14 cellular contexts compared by ENCODE assay signal in genomic region chr12:16610006-16610520, GRCh38. TPM values are rescaled to one million over a fixed set of nuclear protein-coding genes. Genes with fewer than 3 reads are reported as not detected.
A peak's percentile ranks its signal among the peaks of the same experiment; 100 is the strongest.
DNase-seq lines count a peak whose midpoint lies in the region; ATAC-seq and TF ChIP-seq lines count a peak whose summit lies in the region.
"Had no signal": no experiment of that assay in that cellular context is flagged by ENCODE, and none has a peak within 500 bp of the region (broad histone marks: within the 10 kb centered on the region; RNA-seq: fewer than 3 reads in every experiment).

No MANE protein-coding gene starts in this region.

- H3K9ac ChIP-seq in HUES48 (ENCODE audit: low read depth, low read length): no peak overlapping the region
- no peak overlapping the region for H3K9ac ChIP-seq in OCI-LY3 (ENCODE audit: low read length)

- no peaks in the 10 kb centered on the region for H3K36me3 ChIP-seq in HUES48 (ENCODE audit: control insufficient read depth, insufficient read depth, low read length)
- no peaks in the 10 kb centered on the region for H3K36me3 ChIP-seq in OCI-LY3 (replicated peaks; ENCODE audit: low read depth, low read length)
- no peaks in the 10 kb centered on the region for H3K36me3 ChIP-seq in BE2C
- H3K36me3 ChIP-seq: breast epithelium had no signal

- H3K9me3 Mint-ChIP-seq in activated CD8-positive, alpha-beta T cell treated with anti-CD3 and anti-CD28 coated beads for 36 hours: peaks cover 1% of the 10 kb centered on the region

- TF ChIP-seq CTCF in OCI-LY3 (IDR thresholded peaks at IDR 0.05; ENCODE audit: low read depth, low read length): no peak
- TF ChIP-seq CTCF in activated CD8-positive, alpha-beta T cell treated with anti-CD3 and anti-CD28 coated beads for 36 hours (IDR thresholded peaks at IDR 0.05): no peak
- TF ChIP-seq CTCF in BE2C (IDR thresholded peaks at IDR 0.05; ENCODE audit: low read depth, low read length): no peak

- peaks cover 2% of the 10 kb centered on the region for H3K36me3 Mint-ChIP-seq in activated CD8-positive, alpha-beta T cell treated with anti-CD3 and anti-CD28 coated beads for 36 hours (ENCODE audit: low read depth)
- H3K36me3 Mint-ChIP-seq: CD8-positive, alpha-beta memory T cell; stimulated activated effector memory CD8-positive, alpha-beta T cell treated with anti-CD3 and anti-CD28 coated beads, Interleukin-12 subunit alpha, Interleukin-12 subunit beta, amount 100 ng/mL, for 72 hours had no signal

- no peak overlapping the region for H3K27ac Mint-ChIP-seq in activated CD8-positive, alpha-beta T cell treated with anti-CD3 and anti-CD28 coated beads for 36 hours
- H3K27ac Mint-ChIP-seq: CD8-positive, alpha-beta memory T cell; stimulated activated effector memory CD8-positive, alpha-beta T cell treated with anti-CD3 and anti-CD28 coated beads, Interleukin-12 subunit alpha, Interleukin-12 subunit beta, amount 100 ng/mL, for 72 hours had no signal

- H4K20me1 ChIP-seq in OCI-LY3 (ENCODE audit: insufficient read depth, low read length): no peaks in the 10 kb centered on the region

- H3K27ac ChIP-seq in HUES48 (ENCODE audit: low read depth, low read length) (no peak overlapping the region), OCI-LY3 (ENCODE audit: low read length) (no peak overlapping the region), layer of hippocampus (ENCODE audit: low read depth, low read length) (peak overlapping the region; percentile 49), temporal lobe (ENCODE audit: low read depth, low read length) (peak overlapping the region; percentile 82)
- H3K27ac ChIP-seq: breast epithelium, VCaP had no signal

- peaks cover 31% of the 10 kb centered on the region for H3K27me3 Mint-ChIP-seq in activated CD8-positive, alpha-beta T cell treated with anti-CD3 and anti-CD28 coated beads for 36 hours

- CTCF ChIA-PET in activated CD8-positive, alpha-beta T cell treated with anti-CD3 and anti-CD28 coated beads for 36 hours (lab: Charles Lee): no interaction called here

- H3K27me3 ChIP-seq in HUES48 (ENCODE audit: control insufficient read depth, insufficient read depth, low read length) (peaks cover 55% of the 10 kb centered on the region), OCI-LY3 (ENCODE audit: low read depth, low read length) (peaks cover 9% of the 10 kb centered on the region; the same call in 1 of the 2 replicates), layer of hippocampus (ENCODE audit: control insufficient read depth, insufficient read depth, low read length) (no peaks in the 10 kb centered on the region), BE2C (peaks cover 68% of the 10 kb centered on the region)
- H3K27me3 ChIP-seq: breast epithelium had no signal

- H3K9me3 ChIP-seq in HUES48 (ENCODE audit: control insufficient read depth, insufficient read depth, low read length) (no peaks in the 10 kb centered on the region), OCI-LY3 (ENCODE audit: insufficient read depth, low read length) (no peaks in the 10 kb centered on the region), BE2C (no peaks in the 10 kb centered on the region)
- H3K9me3 ChIP-seq: breast epithelium had no signal

- H2AFZ ChIP-seq in OCI-LY3 (ENCODE audit: low read depth, low read length): peak overlapping the region; percentile 83

- H3K4me3 Mint-ChIP-seq in activated CD8-positive, alpha-beta T cell treated with anti-CD3 and anti-CD28 coated beads for 36 hours: no peak overlapping the region
- H3K4me3 Mint-ChIP-seq: CD8-positive, alpha-beta memory T cell; stimulated activated effector memory CD8-positive, alpha-beta T cell treated with anti-CD3 and anti-CD28 coated beads, Interleukin-12 subunit alpha, Interleukin-12 subunit beta, amount 100 ng/mL, for 72 hours had no signal

- peak overlapping the region; percentile 63 for H3K4me2 ChIP-seq in OCI-LY3 (ENCODE audit: low read length)

- POLR2A ChIA-PET in activated CD8-positive, alpha-beta T cell treated with anti-CD3 and anti-CD28 coated beads for 36 hours (lab: Charles Lee): no interaction called here

- ATAC-seq in activated CD8-positive, alpha-beta T cell treated with anti-CD3 and anti-CD28 coated beads for 36 hours: no peak
- no peak for ATAC-seq in HG02973 (IDR thresholded peaks at IDR 0.05; ENCODE audit: unreplicated experiment)
- ATAC-seq: stimulated activated effector memory CD8-positive, alpha-beta T cell treated with anti-CD3 and anti-CD28 coated beads, Interleukin-12 subunit alpha, Interleukin-12 subunit beta, amount 100 ng/mL, for 72 hours had no signal

- intact Hi-C loops in activated CD8-positive, alpha-beta T cell treated with anti-CD3 and anti-CD28 coated beads for 36 hours (cut with micrococcal nuclease): no loop called here

- no peaks in the 10 kb centered on the region for H3K79me2 ChIP-seq in OCI-LY3 (ENCODE audit: low read length)

- no peak for DNase-seq in NCI-H1105 (lab: John Stamatoyannopoulos, UW)
- DNase-seq in activated CD8-positive, alpha-beta T cell treated with anti-CD3 and anti-CD28 coated beads for 36 hours: no peak
- no peak for DNase-seq in BE2C
- DNase-seq: activated T-cell treated with anti-CD3 and anti-CD28 coated beads, Interleukin-2, amount 50 U/mL, for 1 hour; CD8-positive, alpha-beta memory T cell; GOT3 had no signal

- peak overlapping the region; percentile 44 for H3K4me3 ChIP-seq in HUES48 (ENCODE audit: low read depth, low read length)
- 0 out of 2 replicates have a peak overlapping the region, but pooled peaks have one; percentile 18 for H3K4me3 ChIP-seq in OCI-LY3 (ENCODE audit: low read length)
- H3K4me3 ChIP-seq in BE2C (ENCODE audit: low read depth, low read length): no peak overlapping the region

- H3K4me1 Mint-ChIP-seq in activated CD8-positive, alpha-beta T cell treated with anti-CD3 and anti-CD28 coated beads for 36 hours (ENCODE audit: low read depth): no peaks in the 10 kb centered on the region
- H3K4me1 Mint-ChIP-seq: CD8-positive, alpha-beta memory T cell; stimulated activated effector memory CD8-positive, alpha-beta T cell treated with anti-CD3 and anti-CD28 coated beads, Interleukin-12 subunit alpha, Interleukin-12 subunit beta, amount 100 ng/mL, for 72 hours had no signal

- H3K4me1 ChIP-seq in HUES48 (ENCODE audit: control insufficient read depth, insufficient read depth, low read length) (peaks cover 63% of the 10 kb centered on the region), OCI-LY3 (ENCODE audit: low read length) (peaks cover 24% of the 10 kb centered on the region), BE2C (0 out of 2 replicates have a peak, but pooled peaks cover 4% of the 10 kb centered on the region)
- H3K4me1 ChIP-seq: breast epithelium had no signal

RNA-seq across cellular contexts. Expression of gene LMO3, which starts 4.1 kb away (rescaled TPM):
- total RNA-seq in temporal lobe: 654 TPM
- not detected for total RNA-seq in activated CD8-positive, alpha-beta T cell treated with anti-CD3 and anti-CD28 coated beads for 36 hours
- polyA plus RNA-seq in BE2C (2012; ENCODE audit: insufficient read depth, insufficient read length, low read depth): 0.79 TPM
- total RNA-seq: CD8-positive, alpha-beta memory T cell had no signal
- polyA plus RNA-seq: CD8-positive, alpha-beta memory T cell had no signal

Comparison
In these comparisons a context has a peak if more than half of its experiments do, and no peak if none do; other contexts are left out.
1. H3K27ac ChIP-seq: peak in layer of hippocampus (single experiment) and temporal lobe (single experiment); none in HUES48 (single experiment) and OCI-LY3 (single experiment).
2. RNA of gene LMO3, which starts 4.1 kb away (total RNA-seq): 654 TPM in temporal lobe (single experiment); not detected in activated CD8-positive, alpha-beta T cell treated with anti-CD3 and anti-CD28 coated beads for 36 hours; every median in the first group is over 100 times any median in the second.